ENCODE assay signal across 8 cellular contexts in the genomic region with DNA sequence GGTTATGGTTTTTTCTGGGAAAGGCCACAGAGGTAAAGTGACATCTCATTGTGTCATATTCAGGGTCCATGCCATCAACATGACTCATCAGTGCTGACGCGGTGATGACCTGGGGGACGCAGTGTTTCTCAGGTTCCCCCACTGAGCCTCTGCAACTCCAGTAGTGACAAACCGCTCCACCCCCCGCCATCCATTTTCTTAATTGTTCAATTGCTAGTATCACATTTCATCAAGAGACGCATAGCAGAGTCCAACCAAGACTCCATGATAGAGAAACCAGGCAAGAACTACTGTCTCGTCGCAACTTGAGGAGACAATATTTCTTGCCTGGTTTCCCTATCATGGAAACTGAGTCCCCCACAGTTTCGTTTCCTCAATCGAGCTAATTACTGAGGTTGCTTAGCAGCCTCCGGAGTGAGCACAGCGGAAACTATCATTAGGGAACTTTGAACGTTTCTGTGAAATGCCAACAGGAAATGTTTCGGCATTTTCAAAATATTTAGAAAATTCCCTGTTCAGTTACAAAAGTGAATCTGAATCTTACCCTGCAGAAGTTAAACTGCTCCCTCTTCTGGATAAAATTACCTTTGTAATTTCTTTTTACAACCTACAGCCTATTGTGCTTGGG. TPM values are rescaled to one million over a fixed set of nuclear protein-coding genes. Genes with fewer than 3 reads are reported as not detected.
DNase-seq lines count a peak whose midpoint lies in the region; ATAC-seq and TF ChIP-seq lines count a peak whose summit lies in the region.

No MANE protein-coding gene starts in this region.

- peaks cover 0 to 11% (median 5%) of the 10 kb centered on the region in 4 donors for H3K4me1 ChIP-seq in liver (ENCODE audit: control insufficient read depth in 4 of 4, insufficient read depth in 4 of 4, low read length in 3 of 4)

- H3K4me3 ChIP-seq in GM12865 (ENCODE audit: low read depth, low read length) (peak overlapping the region; percentile 44), WERI-Rb-1 (ENCODE audit: low read depth, low read length) (no peak overlapping the region), liver (ENCODE audit: low read depth in 1 of 3, low read length in 3 of 3) (peak overlapping the region in 2 of 3 donors; percentile 7 to 30)

- TF ChIP-seq CTCF in GM12865 (IDR thresholded peaks at IDR 0.05; ENCODE audit: insufficient read depth, low read depth, low read length, missing control alignments) (no peak), WERI-Rb-1 (IDR thresholded peaks at IDR 0.05; ENCODE audit: low read depth, low read length) (0 out of 2 replicates have a peak, but pooled peaks have one; percentile 6), liver (IDR thresholded peaks at IDR 0.05; ENCODE audit: low read depth, low read length, missing input control) (peak; percentile 31)

- no peaks in the 10 kb centered on the region for H3K36me3 ChIP-seq in WERI-Rb-1
- H3K36me3 ChIP-seq in liver (ENCODE audit: control insufficient read depth in 4 of 4, insufficient read depth in 3 of 4, low read depth in 1 of 4, low read length in 3 of 4): no peaks in the 10 kb centered on the region

- H3K9me3 ChIP-seq in WERI-Rb-1 (ENCODE audit: severe bottlenecking) (no peaks in the 10 kb centered on the region), liver (ENCODE audit: control insufficient read depth in 4 of 4, low read length in 3 of 4) (no peaks in the 10 kb centered on the region)

- no peak for ATAC-seq in GM18909 (IDR thresholded peaks at IDR 0.05; ENCODE audit: poor library complexity, unreplicated experiment)

- peak; percentile 28 for TF ChIP-seq RAD21 in Ishikawa (IDR thresholded peaks at IDR 0.05; ENCODE audit: low read depth)
- TF ChIP-seq RAD21 in liver (IDR thresholded peaks at IDR 0.05): peak; percentile 63 to 68

- peak; percentile 84 for DNase-seq in GM12865 (ENCODE audit: low read depth)
- DNase-seq in WERI-Rb-1: no peak
- no peak for DNase-seq in caudate nucleus (lab: John Stamatoyannopoulos, UW)
- DNase-seq in stimulated activated CD8-positive, alpha-beta memory T cell treated with anti-CD3 and anti-CD28 coated beads, Interleukin-12 subunit alpha, Interleukin-12 subunit beta, amount 100 ng/mL, for 24 hours (ENCODE audit: extremely low read depth): peak; percentile 69
- DNase-seq in NCI-H524 treated with DMSO at 0.1 percent for 48 hours (lab: John Stamatoyannopoulos, UW): no peak

- H3K27me3 ChIP-seq in WERI-Rb-1 (ENCODE audit: insufficient read depth, low read depth, severe bottlenecking) (no peaks in the 10 kb centered on the region), liver (ENCODE audit: control insufficient read depth in 4 of 4, insufficient read depth in 4 of 4, low read length in 3 of 4) (no peaks in the 10 kb centered on the region)

- WGBS in liver: 33% methylated on average over 14 of the region's 14 CpGs

- peak overlapping the region in 1 of 2 donors; percentile 61 for H3K9ac ChIP-seq in liver (ENCODE audit: low read depth in 1 of 2, low read length in 2 of 2)

- H3K27ac ChIP-seq in WERI-Rb-1: no peak overlapping the region
- H3K27ac ChIP-seq in caudate nucleus (ENCODE audit: low read depth, low read length): peak overlapping the region; percentile 74
- peak overlapping the region; percentile 66 to 70 for H3K27ac ChIP-seq in liver (ENCODE audit: low read depth in 1 of 2, low read length in 2 of 2)

- peak; percentile 44; the same call in 1 of the 2 replicates for TF ChIP-seq EP300 in Ishikawa (IDR thresholded peaks at IDR 0.05; ENCODE audit: borderline replicate concordance)

TF ChIP-seq in Ishikawa, 13 proteins besides CTCF, POLR2A, EP300 and RAD21 (continues in another document):
- TF ChIP-seq YY1 (IDR thresholded peaks at IDR 0.05; ENCODE audit: low read depth) (peak; percentile 60), ZBTB7A (IDR thresholded peaks at IDR 0.05; ENCODE audit: low read depth) (0 out of 2 replicates have a peak, but pooled peaks have one; percentile 5), TEAD4 (IDR thresholded peaks at IDR 0.05) (peak; percentile 62), CREB1 (IDR thresholded peaks at IDR 0.05; ENCODE audit: low read depth) (peak; percentile 82), CEBPB (IDR thresholded peaks at IDR 0.05) (peak; percentile 41; the same call in 1 of the 2 replicates), FOXM1 (IDR thresholded peaks at IDR 0.05; ENCODE audit: borderline replicate concordance, low read depth) (no peak), EGR1 (IDR thresholded peaks at IDR 0.05) (no peak), MAX (IDR thresholded peaks at IDR 0.05) (no peak), TCF12 (IDR thresholded peaks at IDR 0.05; ENCODE audit: low read depth) (no peak; the same call in 1 of the 2 replicates), NFIC (IDR thresholded peaks at IDR 0.05) (no peak), TAF1 (IDR thresholded peaks at IDR 0.05; ENCODE audit: low read depth) (no peak)
- TF ChIP-seq, protein P1, sequence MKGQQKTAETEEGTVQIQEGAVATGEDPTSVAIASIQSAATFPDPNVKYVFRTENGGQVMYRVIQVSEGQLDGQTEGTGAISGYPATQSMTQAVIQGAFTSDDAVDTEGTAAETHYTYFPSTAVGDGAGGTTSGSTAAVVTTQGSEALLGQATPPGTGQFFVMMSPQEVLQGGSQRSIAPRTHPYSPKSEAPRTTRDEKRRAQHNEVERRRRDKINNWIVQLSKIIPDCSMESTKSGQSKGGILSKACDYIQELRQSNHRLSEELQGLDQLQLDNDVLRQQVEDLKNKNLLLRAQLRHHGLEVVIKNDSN (IDR thresholded peaks at IDR 0.05): no peak

TF ChIP-seq in liver, 16 proteins besides CTCF, POLR2A, EP300 and RAD21:
- TF ChIP-seq RXRA (IDR thresholded peaks at IDR 0.05) (no peak), YY1 (IDR thresholded peaks at IDR 0.05) (peak; percentile 54), MAX (IDR thresholded peaks at IDR 0.05) (no peak), JUND (IDR thresholded peaks at IDR 0.05) (peak in 1 of 2 donors; percentile 55), SP1 (IDR thresholded peaks at IDR 0.05) (peak; percentile 45)

RNA-seq across cellular contexts. Expression of gene SERPINB1, which starts 12.2 kb away (rescaled TPM):
- total RNA-seq in liver: 10 to 100 TPM; 14.8 to 34.3 TPM
- polyA plus RNA-seq in liver: 10 to 100 TPM; 12.5 to 22.3 TPM

RNA-seq across cellular contexts. Expression of gene SERPINB9, which starts 49.2 kb away (rescaled TPM):
- total RNA-seq in liver: 1 to 10 TPM; 4.7 to 5.1 TPM
- 1 to 10 TPM; 2.2 to 4.0 TPM for polyA plus RNA-seq in liver

Comparison
In these comparisons a context has a peak if more than half of its experiments do, and no peak if none do; other contexts are left out.
1. DNase-seq: peak in GM12865 (single experiment) and stimulated activated CD8-positive, alpha-beta memory T cell treated with anti-CD3 and anti-CD28 coated beads, Interleukin-12 subunit alpha, Interleukin-12 subunit beta, amount 100 ng/mL, for 24 hours (single experiment); none in WERI-Rb-1 (single experiment), caudate nucleus (0 of 61) and NCI-H524 treated with DMSO at 0.1 percent for 48 hours (single experiment).